In genomic region chr7:101947899-101948298, GRCh38 we compare ENCODE assay signal across 1 cellular context.
TF ChIP-seq lines count a peak whose summit lies in the region.

No MANE protein-coding gene starts in this region.

TF ChIP-seq in endothelial cell of umbilical vein, 7 proteins besides CTCF, POLR2A, EP300 and RAD21 (continued from another document):
- TF ChIP-seq POLR2AphosphoS5 (IDR thresholded peaks at IDR 0.05; ENCODE audit: insufficient read depth, low read depth, low read length) = no peak
- no peak for TF ChIP-seq EZH2 (IDR thresholded peaks at IDR 0.05; ENCODE audit: borderline replicate concordance, low read depth, low read length, severe bottlenecking)
- no peak for TF ChIP-seq MAX (IDR thresholded peaks at IDR 0.05; ENCODE audit: insufficient read depth, insufficient read length)
